In genomic region chr18:1468550-1468949, GRCh38 we compare ENCODE assay signal across 11 cellular contexts.
"Had no signal": no experiment of that assay in that cellular context is flagged by ENCODE, and none has a peak within 500 bp of the region (broad histone marks: within the 10 kb centered on the region; RNA-seq: fewer than 3 reads in every experiment).

No MANE protein-coding gene starts in this region.

- ATAC-seq: GM23338, HCT116 had no signal

- DNase-seq: GM23248, GOT3, H7, H9, HCEC 1CT, HFFc6 had no signal

- H3K9me3 ChIP-seq: HAP-1 had no signal

- H3K4me3 ChIP-seq: GM23248, GM23338, HAP-1 had no signal

- FAIRE-seq: H1, H54 had no signal

- H3K4me2 ChIP-seq: GM23338 had no signal

- H3K4me1 ChIP-seq: HAP-1 had no signal

- H3K36me3 ChIP-seq: HAP-1 had no signal

- H3K27ac ChIP-seq: GM23248 had no signal

- H3K9ac ChIP-seq: GM23248 had no signal

- H2AFZ ChIP-seq: GM23248 had no signal
